In genomic region chr1:158901623-158902022, GRCh38 we compare ENCODE assay signal across 32 cellular contexts. TPM values are rescaled to one million over a fixed set of nuclear protein-coding genes. Genes with fewer than 3 reads are reported as not detected.
"Had no signal": no experiment of that assay in that cellular context is flagged by ENCODE, and none has a peak within 500 bp of the region (broad histone marks: within the 10 kb centered on the region; RNA-seq: fewer than 3 reads in every experiment).

No MANE protein-coding gene starts in this region.

- H3K36me3 ChIP-seq: ascending aorta had no signal

- H3K36me3 Mint-ChIP-seq: activated CD4-positive, alpha-beta memory T cell treated with anti-CD3 and anti-CD28 coated beads for 36 hours; activated naive CD4-positive, alpha-beta T cell treated with anti-CD3 and anti-CD28 coated beads, Interleukin-2, amount 10 ng/mL, durations not matched to agents 7 days and 5 days; activated naive CD4-positive, alpha-beta T cell treated with anti-CD3 and anti-CD28 coated beads, Interleukin-2, amount 50 U/mL, for 24 hours; activated naive CD8-positive, alpha-beta T cell; activated naive CD8-positive, alpha-beta T cell treated with anti-CD3 and anti-CD28 coated beads, Interleukin-2, amount 10 ng/mL, durations not matched to agents 7 days and 5 days; brain had no signal

- H3K9me3 Mint-ChIP-seq: activated CD4-positive, alpha-beta memory T cell treated with anti-CD3 and anti-CD28 coated beads for 36 hours; activated CD8-positive, alpha-beta T cell treated with anti-CD3 and anti-CD28 coated beads for 36 hours; activated naive CD4-positive, alpha-beta T cell treated with anti-CD3 and anti-CD28 coated beads, Interleukin-2, amount 10 ng/mL, durations not matched to agents 7 days and 5 days; activated naive CD4-positive, alpha-beta T cell treated with anti-CD3 and anti-CD28 coated beads, Interleukin-2, amount 50 U/mL, for 24 hours; activated naive CD8-positive, alpha-beta T cell treated with anti-CD3 and anti-CD28 coated beads, Interleukin-2, amount 50 U/mL, for 24 hours; activated T-cell treated with anti-CD3 and anti-CD28 coated beads, Interleukin-2, amount 50 U/mL, for 24 hours; activated T-cell treated with anti-CD3 and anti-CD28 coated beads, Interleukin-2, amount 50 U/mL, for 72 hours; activated T-helper 1 cell treated with anti-CD3 and anti-CD28 coated beads, Interleukin-12 subunit alpha, Interleukin-12 subunit beta, Interleukin-2, Interleukin-4 antibody, amounts not matched to agents 30 ng/mL and 10 ng/mL and 1 ng/mL, durations not matched to agents 14 hours and 24 hours and 36 hours; brain; T-helper 1 cell treated with Interleukin-12 subunit alpha and Interleukin-12 subunit beta and Interleukin-4 antibody, amounts not matched to agents 30 μg/mL and 1 μg/mL, for 36 hours; T-helper 2 cell treated with Interferon-gamma antibody and Interleukin-4, amounts not matched to agents 5 μg/mL and 100 μg/mL, for 36 hours had no signal

- H3K4me1 ChIP-seq: ascending aorta had no signal

- ATAC-seq: activated CD8-positive, alpha-beta T cell treated with anti-CD3 and anti-CD28 coated beads for 36 hours; activated naive CD8-positive, alpha-beta T cell treated with anti-CD3 and anti-CD28 coated beads, Interleukin-2, amount 50 U/mL, for 24 hours had no signal

- H3K9me3 ChIP-seq: ascending aorta had no signal

- H3K27ac ChIP-seq: ascending aorta, VCaP had no signal

- H3K4me1 Mint-ChIP-seq: activated B cell treated with CpG ODN at 0.5 μM for 24 hours; activated CD4-positive, alpha-beta T cell treated with anti-CD3 and anti-CD28 coated beads, Interleukin-2, amount 10 ng/mL, durations not matched to agents 24 days and 14 days; activated naive CD4-positive, alpha-beta T cell treated with anti-CD3 and anti-CD28 coated beads, Interleukin-2, amount 10 ng/mL, durations not matched to agents 7 days and 5 days; activated naive CD4-positive, alpha-beta T cell treated with anti-CD3 and anti-CD28 coated beads, Interleukin-2, amount 50 U/mL, for 24 hours; activated naive CD8-positive, alpha-beta T cell treated with anti-CD3 and anti-CD28 coated beads, Interleukin-2, amount 10 ng/mL, durations not matched to agents 7 days and 5 days; activated naive CD8-positive, alpha-beta T cell treated with anti-CD3 and anti-CD28 coated beads, Interleukin-2, amount 50 U/mL, for 24 hours; brain had no signal

- H3K27ac Mint-ChIP-seq: activated B cell treated with CpG ODN at 0.5 μM for 24 hours; activated CD4-positive, alpha-beta memory T cell treated with anti-CD3 and anti-CD28 coated beads for 36 hours; activated CD4-positive, alpha-beta T cell treated with anti-CD3 and anti-CD28 coated beads, Interleukin-2, amount 10 ng/mL, durations not matched to agents 24 days and 14 days; activated CD8-positive, alpha-beta T cell treated with anti-CD3 and anti-CD28 coated beads for 36 hours; activated naive CD4-positive, alpha-beta T cell treated with anti-CD3 and anti-CD28 coated beads, Interleukin-2, amount 10 ng/mL, durations not matched to agents 7 days and 5 days; activated naive CD4-positive, alpha-beta T cell treated with anti-CD3 and anti-CD28 coated beads, Interleukin-2, amount 50 U/mL, for 24 hours; activated naive CD8-positive, alpha-beta T cell; activated naive CD8-positive, alpha-beta T cell treated with anti-CD3 and anti-CD28 coated beads, Interleukin-2, amount 10 ng/mL, durations not matched to agents 7 days and 5 days; activated naive CD8-positive, alpha-beta T cell treated with anti-CD3 and anti-CD28 coated beads, Interleukin-2, amount 50 U/mL, for 24 hours; activated T-cell treated with anti-CD3 and anti-CD28 coated beads, Interleukin-2, amount 50 U/mL, for 24 hours; activated T-cell treated with anti-CD3 and anti-CD28 coated beads, Interleukin-2, amount 50 U/mL, for 72 hours; activated T-helper 1 cell treated with anti-CD3 and anti-CD28 coated beads, Interleukin-12 subunit alpha, Interleukin-12 subunit beta, Interleukin-2, Interleukin-4 antibody, amounts not matched to agents 30 ng/mL and 10 ng/mL and 1 ng/mL, durations not matched to agents 14 hours and 24 hours and 36 hours; activated T-helper 2 cell treated with anti-CD3 and anti-CD28 coated beads, Interferon-gamma antibody, Interleukin-2, Interleukin-4, amounts not matched to agents 10 μg/mL and 5 μg/mL and 100 μg/mL, durations not matched to agents 14 hours and 24 hours and 36 hours; brain; T-helper 1 cell treated with Interleukin-12 subunit alpha and Interleukin-12 subunit beta and Interleukin-4 antibody, amounts not matched to agents 30 μg/mL and 1 μg/mL, for 36 hours; T-helper 2 cell treated with Interferon-gamma antibody and Interleukin-4, amounts not matched to agents 5 μg/mL and 100 μg/mL, for 36 hours had no signal

- H3K27me3 ChIP-seq: ascending aorta had no signal

- H3K4me3 Mint-ChIP-seq: activated B cell treated with CpG ODN at 0.5 μM for 24 hours; activated CD4-positive, alpha-beta memory T cell treated with anti-CD3 and anti-CD28 coated beads for 36 hours; activated CD4-positive, alpha-beta T cell treated with anti-CD3 and anti-CD28 coated beads, Interleukin-2, amount 10 ng/mL, durations not matched to agents 24 days and 14 days; activated CD8-positive, alpha-beta T cell treated with anti-CD3 and anti-CD28 coated beads for 36 hours; activated naive CD4-positive, alpha-beta T cell treated with anti-CD3 and anti-CD28 coated beads, Interleukin-2, amount 10 ng/mL, durations not matched to agents 7 days and 5 days; activated naive CD4-positive, alpha-beta T cell treated with anti-CD3 and anti-CD28 coated beads, Interleukin-2, amount 50 U/mL, for 24 hours; activated naive CD8-positive, alpha-beta T cell; activated naive CD8-positive, alpha-beta T cell treated with anti-CD3 and anti-CD28 coated beads, Interleukin-2, amount 10 ng/mL, durations not matched to agents 7 days and 5 days; activated naive CD8-positive, alpha-beta T cell treated with anti-CD3 and anti-CD28 coated beads, Interleukin-2, amount 50 U/mL, for 24 hours; activated T-cell treated with anti-CD3 and anti-CD28 coated beads, Interleukin-2, amount 50 U/mL, for 24 hours; activated T-helper 1 cell treated with anti-CD3 and anti-CD28 coated beads, Interleukin-12 subunit alpha, Interleukin-12 subunit beta, Interleukin-2, Interleukin-4 antibody, amounts not matched to agents 30 ng/mL and 10 ng/mL and 1 ng/mL, durations not matched to agents 14 hours and 24 hours and 36 hours; brain; T-helper 1 cell treated with Interleukin-12 subunit alpha and Interleukin-12 subunit beta and Interleukin-4 antibody, amounts not matched to agents 30 μg/mL and 1 μg/mL, for 36 hours; T-helper 2 cell treated with Interferon-gamma antibody and Interleukin-4, amounts not matched to agents 5 μg/mL and 100 μg/mL, for 36 hours had no signal

- H3K4me3 ChIP-seq: ascending aorta had no signal

- DNase-seq: activated B cell treated with CpG ODN at 0.5 μM for 24 hours; activated CD4-positive, alpha-beta memory T cell treated with anti-CD3 and anti-CD28 coated beads for 36 hours; activated CD4-positive, alpha-beta T cell treated with anti-CD3 and anti-CD28 coated beads, Interleukin-2, amount 10 ng/mL, durations not matched to agents 24 days and 14 days; activated CD4-positive, alpha-beta T cell treated with anti-CD3 and anti-CD28 coated beads, Interleukin-2, amount 50 U/mL, for 1 hour; activated CD4-positive, alpha-beta T cell treated with anti-CD3 and anti-CD28 coated beads, Interleukin-2, amount 50 U/mL, for 4 hours; activated CD4-positive, CD25-positive, alpha-beta regulatory T cell treated with anti-CD3 and anti-CD28 coated beads, Interleukin-2, amount 50 U/mL, for 72 hours; activated CD8-positive, alpha-beta memory T cell treated with anti-CD3 and anti-CD28 coated beads, Interleukin-2, amount 50 U/mL, for 4 hours; activated CD8-positive, alpha-beta T cell treated with anti-CD3 and anti-CD28 coated beads for 36 hours; activated effector memory CD4-positive, alpha-beta T cell treated with Interleukin-2 at 50 U/mL for 16 hours; activated gamma-delta T cell; activated naive CD4-positive, alpha-beta T cell treated with anti-CD3 and anti-CD28 coated beads, Interleukin-2, amount 10 ng/mL, durations not matched to agents 7 days and 5 days; activated naive CD4-positive, alpha-beta T cell treated with Interleukin-2 at 50 U/mL for 16 hours; activated naive CD8-positive, alpha-beta T cell treated with anti-CD3 and anti-CD28 coated beads, Interleukin-2, amount 10 ng/mL, durations not matched to agents 7 days and 5 days; activated naive CD8-positive, alpha-beta T cell treated with anti-CD3 and anti-CD28 coated beads, Interleukin-2, amount 50 U/mL, for 24 hours; activated T-cell treated with anti-CD3 and anti-CD28 coated beads, Interleukin-2, amount 50 U/mL, for 24 hours; activated T-cell treated with anti-CD3 and anti-CD28 coated beads, Interleukin-2, amount 50 U/mL, for 72 hours; amygdala; anterior cingulate cortex; central memory CD4-positive, alpha-beta T cell; SW 1271; T-helper 1 cell; T-helper 9 cell had no signal

RNA-seq across cellular contexts. Expression of gene PYHIN1, which starts 29.7 kb away (rescaled TPM):
- total RNA-seq: cerebellum had no signal
